Comparison of ENCODE assay signal across 1 cellular context in genomic region chr16:11259288-11259621, GRCh38.
TF ChIP-seq lines count a peak whose summit lies in the region.

No MANE protein-coding gene starts in this region.

TF ChIP-seq in HepG2, 621 proteins besides CTCF, POLR2A, EP300 and RAD21 (continued from another document and continues in another):
- no peak for TF ChIP-seq HOMEZ (CRISPR knock-in tag; IDR thresholded peaks at IDR 0.05; ENCODE audit: low read depth)
- TF ChIP-seq ZNF280D (CRISPR knock-in tag; IDR thresholded peaks at IDR 0.05), result no peak
- TF ChIP-seq ZNF230 (CRISPR knock-in tag; IDR thresholded peaks at IDR 0.05), result no peak
- TF ChIP-seq ZNF275 (CRISPR knock-in tag; IDR thresholded peaks at IDR 0.05; ENCODE audit: borderline replicate concordance), result no peak
- no peak for TF ChIP-seq HNRNPUL1 (IDR thresholded peaks at IDR 0.05; ENCODE audit: low read depth, low read length)
- no peak for TF ChIP-seq SNAPC4 (CRISPR knock-in tag; IDR thresholded peaks at IDR 0.05)
- no peak for TF ChIP-seq HHEX (CRISPR knock-in tag; IDR thresholded peaks at IDR 0.05)
- no peak for TF ChIP-seq RERE (CRISPR knock-in tag; IDR thresholded peaks at IDR 0.05; ENCODE audit: low read depth)
- TF ChIP-seq RORA (CRISPR knock-in tag; IDR thresholded peaks at IDR 0.05), result no peak
- no peak for TF ChIP-seq SMARCE1 (IDR thresholded peaks at IDR 0.05; ENCODE audit: borderline replicate concordance)
- TF ChIP-seq TGIF2 (CRISPR knock-in tag; IDR thresholded peaks at IDR 0.05), result no peak
- TF ChIP-seq ZNF607 (CRISPR knock-in tag; IDR thresholded peaks at IDR 0.05; ENCODE audit: borderline replicate concordance), result 0 out of 2 replicates have a peak, but pooled peaks have one; percentile 2
- no peak for TF ChIP-seq TOPORS (CRISPR knock-in tag; IDR thresholded peaks at IDR 0.05)
- TF ChIP-seq CBX1 (IDR thresholded peaks at IDR 0.05; ENCODE audit: low read depth), result no peak
- TF ChIP-seq ZNF784 (CRISPR knock-in tag; IDR thresholded peaks at IDR 0.05; ENCODE audit: borderline replicate concordance), result 0 out of 2 replicates have a peak, but pooled peaks have one; percentile 2
- TF ChIP-seq ZNF574 (CRISPR knock-in tag; IDR thresholded peaks at IDR 0.05), result no peak
- peak; percentile 18; the same call in 1 of the 2 replicates for TF ChIP-seq ZKSCAN8 (CRISPR knock-in tag; IDR thresholded peaks at IDR 0.05; ENCODE audit: borderline replicate concordance)
- TF ChIP-seq MAF1 (CRISPR knock-in tag; IDR thresholded peaks at IDR 0.05; ENCODE audit: borderline replicate concordance), result no peak
- TF ChIP-seq THRA (CRISPR knock-in tag; IDR thresholded peaks at IDR 0.05; ENCODE audit: borderline replicate concordance), result no peak
- no peak for TF ChIP-seq GABPA (IDR thresholded peaks at IDR 0.05; ENCODE audit: low read depth, low read length)
- no peak for TF ChIP-seq GABPA (CRISPR knock-in tag; IDR thresholded peaks at IDR 0.05; ENCODE audit: low read depth)
- TF ChIP-seq ZBTB38 (CRISPR knock-in tag; IDR thresholded peaks at IDR 0.05), result 0 out of 2 replicates have a peak, but pooled peaks have one; percentile 24
- TF ChIP-seq ZNF790 (CRISPR knock-in tag; IDR thresholded peaks at IDR 0.05; ENCODE audit: borderline replicate concordance), result peak; percentile 36; the same call in 1 of the 2 replicates
- TF ChIP-seq ZNF570 (CRISPR knock-in tag; IDR thresholded peaks at IDR 0.05; ENCODE audit: borderline replicate concordance), result no peak
- no peak for TF ChIP-seq ZNF891 (CRISPR knock-in tag; IDR thresholded peaks at IDR 0.05)
- TF ChIP-seq GZF1 (CRISPR knock-in tag; IDR thresholded peaks at IDR 0.05), result no peak
- TF ChIP-seq TBX2 (CRISPR knock-in tag; IDR thresholded peaks at IDR 0.05; ENCODE audit: borderline replicate concordance), result 0 out of 2 replicates have a peak, but pooled peaks have one; percentile 39
- TF ChIP-seq ZNF639 (CRISPR knock-in tag; conservative IDR thresholded peaks at IDR 0.05), result no peak; the same call in 1 of the 2 replicates
- TF ChIP-seq ZNF331 (CRISPR knock-in tag; IDR thresholded peaks at IDR 0.05), result 0 out of 2 replicates have a peak, but pooled peaks have one; percentile 45
- peak; percentile 33; the same call in 1 of the 2 replicates for TF ChIP-seq DRAP1 (CRISPR knock-in tag; IDR thresholded peaks at IDR 0.05)
- peak; percentile 14; the same call in 1 of the 2 replicates for TF ChIP-seq ZNF296 (CRISPR knock-in tag; conservative IDR thresholded peaks at IDR 0.05)
